In genomic region chr1:67729872-67730271, GRCh38 we compare ENCODE assay signal across 22 cellular contexts. TPM values are rescaled to one million over a fixed set of nuclear protein-coding genes. Genes with fewer than 3 reads are reported as not detected.
DNase-seq lines count a peak whose midpoint lies in the region; ATAC-seq, FAIRE-seq and TF ChIP-seq lines count a peak whose summit lies in the region.
"Had no signal": no experiment of that assay in that cellular context is flagged by ENCODE, and none has a peak within 500 bp of the region (broad histone marks: within the 10 kb centered on the region; RNA-seq: fewer than 3 reads in every experiment).

No MANE protein-coding gene starts in this region.

- peaks cover 28 to 65% of the 10 kb centered on the region in 2 experiments for H3K4me1 ChIP-seq in K562 (replicated peaks in 1 of 2; ENCODE audit: control insufficient read depth in 2 of 2, insufficient read depth in 2 of 2, low read length in 2 of 2)

- peak; percentile 12 for ATAC-seq in activated naive CD8-positive, alpha-beta T cell treated with anti-CD3 and anti-CD28 coated beads, Interleukin-2, amount 50 U/mL, for 24 hours
- ATAC-seq in HG02884 (IDR thresholded peaks at IDR 0.05; ENCODE audit: unreplicated experiment) (peak; percentile 36), K562 (no peak)
- ATAC-seq: A549 had no signal

- no peak for DNase-seq in activated naive CD8-positive, alpha-beta T cell treated with anti-CD3 and anti-CD28 coated beads, Interleukin-2, amount 50 U/mL, for 24 hours
- DNase-seq in activated naive CD8-positive, alpha-beta T cell treated with anti-CD3 and anti-CD28 coated beads for 36 hours: no peak
- DNase-seq in K562 (ENCODE audit: extremely low read depth in 1 of 4, low spot score in 3 of 4) (no peak), occipital lobe (lab: John Stamatoyannopoulos, UW) (no peak), HT-29 (ENCODE audit: low spot score) (no peak), brain microvascular endothelial cell (no peak), GM13977 (ENCODE audit: low spot score) (no peak)
- DNase-seq: C1 segment of cervical spinal cord; DMS79 treated with DMSO at 0.1 percent for 48 hours; IMR-90; Kasumi-1; MM.1S; NCI-H1105; NCI-H1694 treated with DMSO at 0.1 percent for 48 hours; NCI-H446; NCI-H69; NK-92 treated with Interleukin-12 subunit alpha and Interleukin-12 subunit beta, amount 100 ng/mL, for 24 hours; OCI-M1 had no signal

- H3K4me3 ChIP-seq in K562 (no peak overlapping the region), brain microvascular endothelial cell (ENCODE audit: low read depth, low read length) (no peak overlapping the region)
- H3K4me3 ChIP-seq: A549, HAP-1 had no signal

- H3K9me3 Mint-ChIP-seq in activated naive CD8-positive, alpha-beta T cell treated with anti-CD3 and anti-CD28 coated beads, Interleukin-2, amount 50 U/mL, for 24 hours: no peaks in the 10 kb centered on the region
- no peaks in the 10 kb centered on the region for H3K9me3 Mint-ChIP-seq in activated naive CD8-positive, alpha-beta T cell treated with anti-CD3 and anti-CD28 coated beads for 36 hours

- no peaks in the 10 kb centered on the region for H3K9me3 ChIP-seq in K562 (replicated peaks; ENCODE audit: control insufficient read depth, insufficient read depth, low read depth, low read length)
- H3K9me3 ChIP-seq: A549, HAP-1 had no signal

- TF ChIP-seq EP300 in K562 (IDR thresholded peaks at IDR 0.05; ENCODE audit: low read length): no peak

- H3K79me2 ChIP-seq in K562 (ENCODE audit: control insufficient read depth, insufficient read depth, low read length): no peaks in the 10 kb centered on the region

- 85% methylated on average over 2 of the region's 2 CpGs for WGBS in K562 (ENCODE audit: insufficient coverage, low coverage, missing lambda C conversion rate)

- intact Hi-C loops in K562 (cut with micrococcal nuclease): no loop called here

- H4K20me1 ChIP-seq in K562 (replicated peaks; ENCODE audit: control insufficient read depth, insufficient read depth, low read length): no peaks in the 10 kb centered on the region

- BruUV-seq in K562 (replicated peaks; lab: Mats Ljungman, UMichigan): no TSS peak

- no peak overlapping the region for H3K27ac Mint-ChIP-seq in activated naive CD8-positive, alpha-beta T cell treated with anti-CD3 and anti-CD28 coated beads, Interleukin-2, amount 50 U/mL, for 24 hours
- no peak overlapping the region for H3K27ac Mint-ChIP-seq in activated naive CD8-positive, alpha-beta T cell treated with anti-CD3 and anti-CD28 coated beads for 36 hours

- no peaks in the 10 kb centered on the region for H3K9me1 ChIP-seq in K562 (ENCODE audit: control insufficient read depth, insufficient read depth, low read length)

- peak overlapping the region; percentile 58; the same call in 1 of the 2 replicates for H2AFZ ChIP-seq in K562 (ENCODE audit: low read depth, low read length)

- POLR2A ChIA-PET in K562 (lab: Yijun Ruan, JAX): interaction anchor here (4.2 kb wide), 1 partner anchor 44 kb away, joined by 27 read pairs; the partner anchor contains the start of gene GADD45A

- no peak overlapping the region; the same call in 1 of the 2 replicates for H3K4me2 ChIP-seq in K562 (ENCODE audit: insufficient read depth, low read length)
- H3K4me2 ChIP-seq: A549 had no signal

- no peak for TF ChIP-seq RAD21 in K562 (CRISPR knock-in tag; conservative IDR thresholded peaks at IDR 0.05 in 1 of 2, IDR thresholded peaks at IDR 0.05 in 1 of 2)

- peaks cover 31% of the 10 kb centered on the region for H3K4me1 Mint-ChIP-seq in activated naive CD8-positive, alpha-beta T cell treated with anti-CD3 and anti-CD28 coated beads, Interleukin-2, amount 50 U/mL, for 24 hours
- peaks cover 14% of the 10 kb centered on the region for H3K4me1 Mint-ChIP-seq in activated naive CD8-positive, alpha-beta T cell treated with anti-CD3 and anti-CD28 coated beads for 36 hours

- TF ChIP-seq POLR2A in K562 (conservative IDR thresholded peaks at IDR 0.05): no peak

- no peaks in the 10 kb centered on the region for H3K36me3 Mint-ChIP-seq in activated naive CD8-positive, alpha-beta T cell treated with anti-CD3 and anti-CD28 coated beads, Interleukin-2, amount 50 U/mL, for 24 hours (ENCODE audit: low read depth)
- H3K36me3 Mint-ChIP-seq in activated naive CD8-positive, alpha-beta T cell treated with anti-CD3 and anti-CD28 coated beads for 36 hours: no peaks in the 10 kb centered on the region

- CTCF ChIA-PET in K562 (lab: Yijun Ruan, JAX; ENCODE audit: low intra/inter-chr PET ratio): no interaction called here

- no peaks in the 10 kb centered on the region for H3K27me3 Mint-ChIP-seq in activated naive CD8-positive, alpha-beta T cell treated with anti-CD3 and anti-CD28 coated beads, Interleukin-2, amount 50 U/mL, for 24 hours
- H3K27me3 Mint-ChIP-seq in activated naive CD8-positive, alpha-beta T cell treated with anti-CD3 and anti-CD28 coated beads for 36 hours: no peaks in the 10 kb centered on the region

- H3K4me3 Mint-ChIP-seq in activated naive CD8-positive, alpha-beta T cell treated with anti-CD3 and anti-CD28 coated beads, Interleukin-2, amount 50 U/mL, for 24 hours: no peak overlapping the region
- no peak overlapping the region for H3K4me3 Mint-ChIP-seq in activated naive CD8-positive, alpha-beta T cell treated with anti-CD3 and anti-CD28 coated beads for 36 hours

- in situ Hi-C loops in K562 (cut with MboI): no loop called here
- in situ Hi-C loops in brain microvascular endothelial cell (cut with HindIII; ENCODE audit: low pct_ligation_motif_present, low sequenced_read_pairs): no loop called here
- in situ Hi-C loops in GM13977 (cut with MboI; ENCODE audit: low pct_unique_long_range_greater_than_20kb, low sequenced_read_pairs, unreplicated experiment): no loop called here

- no peak overlapping the region for H3K9ac ChIP-seq in K562 (ENCODE audit: insufficient read depth in 1 of 2, low read depth in 2 of 2, low read length in 2 of 2)

- H3K27me3 ChIP-seq in K562 (ENCODE audit: control insufficient read depth in 2 of 2, insufficient read depth in 2 of 2, low read length in 2 of 2): no peaks in the 10 kb centered on the region
- H3K27me3 ChIP-seq in brain microvascular endothelial cell (replicated peaks): no peaks in the 10 kb centered on the region

- H3K36me3 ChIP-seq in K562 (ENCODE audit: control insufficient read depth, insufficient read depth, low read length): no peaks in the 10 kb centered on the region; the same call in 2 of the 3 replicates
- H3K36me3 ChIP-seq in brain microvascular endothelial cell (replicated peaks): peaks cover 2% of the 10 kb centered on the region
- H3K36me3 ChIP-seq: HAP-1 had no signal

- FAIRE-seq in K562 (lab: Jason Lieb, UNC): no peak
- FAIRE-seq: A549 had no signal

- H3K27ac ChIP-seq in K562 (ENCODE audit: extremely low read depth, low read depth, low read length) (no peak overlapping the region), brain microvascular endothelial cell (no peak overlapping the region)
- H3K27ac ChIP-seq: A549, RWPE1 had no signal

- TF ChIP-seq CTCF in K562 (IDR thresholded peaks at IDR 0.05 in 2 of 3, conservative IDR thresholded peaks at IDR 0.05 in 1 of 3; ENCODE audit: insufficient read depth in 2 of 3, low read depth in 1 of 3, low read length in 3 of 3): no peak
- TF ChIP-seq CTCF in brain microvascular endothelial cell (IDR thresholded peaks at IDR 0.05; ENCODE audit: low read depth, low read length, missing control alignments): no peak
- TF ChIP-seq CTCF in GM13977 (IDR thresholded peaks at IDR 0.05; ENCODE audit: extremely low read depth, insufficient read depth, missing control alignments): no peak

TF ChIP-seq in K562, 482 proteins besides CTCF, POLR2A, EP300 and RAD21 (continues in another document):
- TF ChIP-seq NFE2L1 (tag; IDR thresholded peaks at IDR 0.05; ENCODE audit: borderline replicate concordance, low read depth) (no peak), STAG1 (CRISPR knock-in tag; IDR thresholded peaks at IDR 0.05; ENCODE audit: borderline replicate concordance) (no peak), MEF2A (IDR thresholded peaks at IDR 0.05; ENCODE audit: control insufficient read depth, low read depth, low read length) (no peak), ZZZ3 (IDR thresholded peaks at IDR 0.05) (no peak)
- TF ChIP-seq, protein P1, sequence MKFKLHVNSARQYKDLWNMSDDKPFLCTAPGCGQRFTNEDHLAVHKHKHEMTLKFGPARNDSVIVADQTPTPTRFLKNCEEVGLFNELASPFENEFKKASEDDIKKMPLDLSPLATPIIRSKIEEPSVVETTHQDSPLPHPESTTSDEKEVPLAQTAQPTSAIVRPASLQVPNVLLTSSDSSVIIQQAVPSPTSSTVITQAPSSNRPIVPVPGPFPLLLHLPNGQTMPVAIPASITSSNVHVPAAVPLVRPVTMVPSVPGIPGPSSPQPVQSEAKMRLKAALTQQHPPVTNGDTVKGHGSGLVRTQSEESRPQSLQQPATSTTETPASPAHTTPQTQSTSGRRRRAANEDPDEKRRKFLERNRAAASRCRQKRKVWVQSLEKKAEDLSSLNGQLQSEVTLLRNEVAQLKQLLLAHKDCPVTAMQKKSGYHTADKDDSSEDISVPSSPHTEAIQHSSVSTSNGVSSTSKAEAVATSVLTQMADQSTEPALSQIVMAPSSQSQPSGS (CRISPR knock-in tag; IDR thresholded peaks at IDR 0.05): no peak

RNA-seq across cellular contexts. Expression of gene GADD45A, which starts 44.9 kb away (rescaled TPM):
- 10 to 100 TPM; 20.4 to 20.7 TPM for total RNA-seq in activated naive CD8-positive, alpha-beta T cell treated with anti-CD3 and anti-CD28 coated beads for 36 hours
- total RNA-seq in K562 (2011; cell fraction: chromatin; rRNA removed; ENCODE audit: low replicate concordance): 90.8 and 102 TPM in 2 replicates
- total RNA-seq in K562 (2011; cell fraction: nucleolus; rRNA removed): 107 and 116 TPM in 2 replicates
- 70.0 and 72.2 TPM in 2 replicates for total RNA-seq in K562 (2011; cell fraction: nucleoplasm; rRNA removed)
- total RNA-seq in K562 (2014; rRNA removed) (124 and 128 TPM in 2 replicates), K562 (2014; rRNA removed; fragmentation: Illumina TruSeq; extraction: Trizol) (47.2 and 53.9 TPM in 2 replicates), K562 (2015; rRNA removed; fragmentation: Illumina TruSeq; extraction: Trizol) (35.6 and 36.3 TPM in 2 replicates), K562 (2021) (131 and 156 TPM in 2 replicates), occipital lobe (9.0 TPM)
- polyA plus RNA-seq in K562 (2011; rRNA removed) (62.1 and 67.7 TPM in 2 replicates), K562 (2014; fragmentation: Illumina TruSeq; extraction: Trizol) (70.7 and 71.9 TPM in 2 replicates), K562 (2014; fragmentation: Nextera tagmentation; extraction: Ambion mirVana) (10 to 100 TPM; 21.3 to 22.4 TPM), K562 (2014; rRNA removed) (118 and 142 TPM in 2 replicates)
- polyA plus RNA-seq in K562 (2011; cell fraction: cytosol; rRNA removed): 70.5 and 81.1 TPM in 2 replicates
- polyA plus RNA-seq in K562 (2011; cell fraction: nucleus; rRNA removed): 121 and 179 TPM in 2 replicates
- polyA plus RNA-seq in K562 (2012): 105 and 115 TPM in 2 replicates
- polyA minus RNA-seq in K562 (2011; rRNA and poly(A)+ RNA removed): 20.1 and 28.5 TPM in 2 replicates
- polyA minus RNA-seq in K562 (2011; cell fraction: cytosol; rRNA and poly(A)+ RNA removed): 39.4 and 64.1 TPM in 2 replicates
- polyA minus RNA-seq in K562 (2011; cell fraction: nucleus; rRNA and poly(A)+ RNA removed): 113 and 146 TPM in 2 replicates
- 121 and 129 TPM in 2 replicates for total RNA-seq in HT-29 (2014; rRNA removed; shearing (Covaris generic))
